8 cellular contexts compared by ENCODE assay signal in the genomic region with DNA sequence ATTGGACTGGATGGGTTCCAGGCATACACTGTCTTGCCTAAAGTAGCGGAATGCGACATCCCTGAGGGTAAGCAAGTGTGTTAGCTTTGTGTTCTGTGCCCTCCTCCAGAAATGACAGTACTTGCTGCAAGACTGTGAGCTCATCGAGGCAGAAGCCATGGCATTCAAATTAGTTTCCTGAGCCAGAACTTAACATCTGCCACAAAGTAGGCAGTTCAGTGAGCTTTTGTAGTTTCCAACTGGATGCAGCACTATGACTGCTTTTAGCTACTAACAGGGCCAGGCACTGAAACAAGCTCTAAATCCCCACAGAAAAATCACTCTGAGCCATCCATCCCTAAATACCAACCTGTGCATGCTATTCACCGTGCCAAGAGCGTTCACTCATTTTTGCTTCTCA. TPM values are rescaled to one million over a fixed set of nuclear protein-coding genes. Genes with fewer than 3 reads are reported as not detected.
DNase-seq lines count a peak whose midpoint lies in the region; TF ChIP-seq lines count a peak whose summit lies in the region.

No MANE protein-coding gene starts in this region.

- peak overlapping the region; percentile 78; the same call in 1 of the 2 replicates for H3K27ac ChIP-seq in SJCRH30
- peak overlapping the region; percentile 26 to 98 (median 94) for H3K27ac ChIP-seq in esophagus squamous epithelium
- H3K27ac ChIP-seq in skeletal muscle tissue (ENCODE audit: low read depth, low read length) = no peak overlapping the region
- no peak overlapping the region for H3K27ac ChIP-seq in effector memory CD4-positive, alpha-beta T cell (ENCODE audit: insufficient read depth, low read length, poor library complexity, severe bottlenecking)

- H3K27me3 ChIP-seq in SJCRH30 (no peaks in the 10 kb centered on the region), esophagus squamous epithelium (no peaks in the 10 kb centered on the region), skeletal muscle tissue (ENCODE audit: control insufficient read depth in 3 of 3, insufficient read depth in 3 of 3, low read length in 3 of 3) (no peaks in the 10 kb centered on the region)
- no peaks in the 10 kb centered on the region for H3K27me3 ChIP-seq in effector memory CD4-positive, alpha-beta T cell (replicated peaks; ENCODE audit: control insufficient read depth, insufficient read depth, low read length, poor library complexity, severe bottlenecking)

- peak overlapping the region in 2 of 3 donors; percentile 83 for H3K9ac ChIP-seq in skeletal muscle tissue (ENCODE audit: low read depth in 1 of 3, low read length in 3 of 3)

- H3K36me3 ChIP-seq in SJCRH30 (peaks cover 3% of the 10 kb centered on the region; the same call in 1 of the 2 replicates), esophagus squamous epithelium (no peaks in the 10 kb centered on the region), skeletal muscle tissue (ENCODE audit: control insufficient read depth in 3 of 3, insufficient read depth in 3 of 3, low read length in 3 of 3) (no peaks in the 10 kb centered on the region)
- no peaks in the 10 kb centered on the region for H3K36me3 ChIP-seq in effector memory CD4-positive, alpha-beta T cell (ENCODE audit: control insufficient read depth, insufficient read depth, low read length)

- intact Hi-C loops in esophagus squamous epithelium (cut with DNase I) = no loop called here

- H3K9me3 ChIP-seq in SJCRH30 (replicated peaks) = no peaks in the 10 kb centered on the region
- no peaks in the 10 kb centered on the region for H3K9me3 ChIP-seq in esophagus squamous epithelium
- H3K9me3 ChIP-seq in skeletal muscle tissue (ENCODE audit: control insufficient read depth in 3 of 3, low read length in 3 of 3) = no peaks in the 10 kb centered on the region
- no peaks in the 10 kb centered on the region for H3K9me3 ChIP-seq in effector memory CD4-positive, alpha-beta T cell (ENCODE audit: control insufficient read depth, low read length)

- WGBS in esophagus squamous epithelium, 2 donors = 33 to 37% methylated on average over 4 to 5 of the region's 5 CpGs

- no peak for TF ChIP-seq CTCF in esophagus squamous epithelium (IDR thresholded peaks at IDR 0.05)

- DNase-seq in DMS 273 (lab: John Stamatoyannopoulos, UW; ENCODE audit: unreplicated experiment) (peak; percentile 76), DMS 273 treated with DMSO at 0.1 percent for 48 hours (lab: John Stamatoyannopoulos, UW) (no peak), SJCRH30 (peak; percentile 15 to 46), esophagus squamous epithelium (lab: John Stamatoyannopoulos, UW) (no peak), GM19240 (ENCODE audit: insufficient read length, low spot score) (no peak), HK-2 (ENCODE audit: unreplicated experiment) (no peak)
- DNase-seq in effector memory CD4-positive, alpha-beta T cell = no peak

- TF ChIP-seq POLR2A in esophagus squamous epithelium (IDR thresholded peaks at IDR 0.05) = no peak

- H3K4me3 ChIP-seq in SJCRH30 (peak overlapping the region; percentile 90), esophagus squamous epithelium (peak overlapping the region in 3 of 4 donors; percentile 87 to 98 (median 96)), skeletal muscle tissue (ENCODE audit: low read length in 3 of 3) (peak overlapping the region; percentile 2 to 87 (median 84))
- H3K4me3 ChIP-seq in effector memory CD4-positive, alpha-beta T cell (ENCODE audit: insufficient read depth, low read depth, low read length, poor library complexity, severe bottlenecking) = no peak overlapping the region

- H3K4me1 ChIP-seq in SJCRH30 (peaks cover 5% of the 10 kb centered on the region; the same call in 1 of the 2 replicates), esophagus squamous epithelium (peaks cover 10 to 74% (median 24%) of the 10 kb centered on the region in 3 donors), skeletal muscle tissue (ENCODE audit: control insufficient read depth in 3 of 3, insufficient read depth in 3 of 3, low read length in 3 of 3) (peaks cover 13 to 19% (median 15%) of the 10 kb centered on the region in 3 donors)
- H3K4me1 ChIP-seq in effector memory CD4-positive, alpha-beta T cell (ENCODE audit: control insufficient read depth, insufficient read depth, low read length, poor library complexity, severe bottlenecking) = peaks cover 17% of the 10 kb centered on the region

RNA-seq across cellular contexts. Expression of gene FAR1, which starts 1.2 kb away (rescaled TPM):
- 73.7 and 88.5 TPM in 2 replicates for total RNA-seq in SJCRH30 (2014; rRNA removed; shearing (Covaris generic))
- total RNA-seq in esophagus squamous epithelium = 100 to 1,000 TPM in 2 of 4 donors, 10 to 100 TPM in 2; 78.2 to 135 (median 98.6) TPM
- 37.6 TPM for total RNA-seq in skeletal muscle tissue

Comparison
In these comparisons a context has a peak if more than half of its experiments do, and no peak if none do; other contexts are left out.
1. DNase-seq: peak in DMS 273 (single experiment) and SJCRH30 (2 of 2); none in DMS 273 treated with DMSO at 0.1 percent for 48 hours (single experiment), esophagus squamous epithelium (single experiment), GM19240 (single experiment), HK-2 (single experiment) and effector memory CD4-positive, alpha-beta T cell (0 of 3).
2. H3K27ac ChIP-seq: peak in SJCRH30 (single experiment) and esophagus squamous epithelium (4 of 4); none in skeletal muscle tissue (single experiment) and effector memory CD4-positive, alpha-beta T cell (single experiment).